In genomic region chr12:120265483-120266179, GRCh38 we compare ENCODE assay signal across 8 cellular contexts. TPM values are rescaled to one million over a fixed set of nuclear protein-coding genes. Genes with fewer than 3 reads are reported as not detected.
DNase-seq lines count a peak whose midpoint lies in the region; ATAC-seq and TF ChIP-seq lines count a peak whose summit lies in the region.

TSS of gene PXN (minus strand) at chr12:120265730. CDS start at chr12:120265629, 101 bp downstream.

- ATAC-seq in IMR-90 (ENCODE audit: low read depth) = peak; percentile 87

- H3K4me3 ChIP-seq in CD4-positive, alpha-beta memory T cell (ENCODE audit: low read length in 2 of 2) = peak within 1 kb of the TSS; percentile 59 to 85
- peak within 1 kb of the TSS; percentile 98 for H3K4me3 ChIP-seq in IMR-90 (ENCODE audit: insufficient read depth, low read depth, low read length)

- peak within 1 kb of the TSS; percentile 92 to 98 (median 96) for H3K27ac Mint-ChIP-seq in CD4-positive, alpha-beta memory T cell
- peak within 1 kb of the TSS; percentile 85 for H3K27ac Mint-ChIP-seq in activated T-helper 2 cell treated with anti-CD3 and anti-CD28 coated beads, Interferon-gamma antibody, Interleukin-2, Interleukin-4, amounts not matched to agents 10 μg/mL and 5 μg/mL and 100 μg/mL, durations not matched to agents 14 hours and 24 hours and 36 hours
- H3K27ac Mint-ChIP-seq in nephron = peak within 1 kb of the TSS; percentile 54 to 76 (median 63)
- H3K27ac Mint-ChIP-seq in stimulated activated naive CD8-positive, alpha-beta T cell treated with anti-CD3 and anti-CD28 coated beads, Interleukin-15, Interleukin-2, amounts not matched to agents 100 ng/mL and 50 ng/mL, for 24 hours = peak within 1 kb of the TSS; percentile 86

- peaks cover 44% of the 10 kb centered on the region for H3K4me1 ChIP-seq in CD4-positive, alpha-beta memory T cell (ENCODE audit: insufficient read depth, low read length)
- peaks cover 19% of the 10 kb centered on the region for H3K4me1 ChIP-seq in IMR-90 (ENCODE audit: control insufficient read depth, insufficient read depth, low read length)

- POLR2A ChIA-PET in CD4-positive, alpha-beta memory T cell (lab: Charles Lee; ENCODE audit: partially characterized antibody) = interaction anchor here (0.7 to 12.5 kb wide), 14 partner anchors 15 to 148 kb away, joined by 3 to 338 read pairs (median 5); partner anchors contain the start of genes RAB35, RNU4-1, RNU4-2 and RPLP0
- POLR2A ChIA-PET in IMR-90 (lab: Charles Lee; ENCODE audit: unreplicated experiment) = interaction anchor here (0.6 to 6.5 kb wide), 6 partner anchors 26 to 65 kb away, joined by 3 to 39 read pairs (median 13); partner anchors contain the start of genes RNU4-2 and RPLP0

- peak within 1 kb of the TSS; percentile 97 for H3K14ac ChIP-seq in IMR-90 (replicated peaks; ENCODE audit: low read depth, low read length)

- H2BK5ac ChIP-seq in IMR-90 (ENCODE audit: low read depth, low read length, poor library complexity, severe bottlenecking) = peak within 1 kb of the TSS; percentile 92

- intact Hi-C loops in CD4-positive, alpha-beta memory T cell (cut with micrococcal nuclease) = loop anchor here (1.0 kb wide), 4 partner anchors 13 to 64 kb away; partner anchors contain the start of genes RNU4-1 and RPLP0
- intact Hi-C loops in IMR-90 (cut with micrococcal nuclease) = loop anchor here (1.0 to 2.0 kb wide), 2 partner anchors 37 to 65 kb away; partner anchors contain the start of gene RPLP0
- intact Hi-C loops in activated T-helper 2 cell treated with anti-CD3 and anti-CD28 coated beads, Interferon-gamma antibody, Interleukin-2, Interleukin-4, amounts not matched to agents 10 μg/mL and 5 μg/mL and 100 μg/mL, durations not matched to agents 14 hours and 24 hours and 36 hours (cut with micrococcal nuclease) = loop anchor here (1.0 to 2.0 kb wide), 3 partner anchors 27 to 71 kb away; partner anchors contain the start of gene GCN1

- peak within 1 kb of the TSS; percentile 70 for H2BK120ac ChIP-seq in IMR-90 (ENCODE audit: low read depth, low read length)

- no peaks in the 10 kb centered on the region for H3K36me3 ChIP-seq in CD4-positive, alpha-beta memory T cell (ENCODE audit: insufficient read depth, low read length)
- H3K36me3 ChIP-seq in IMR-90 (ENCODE audit: control insufficient read depth, insufficient read depth, low read length) = peaks cover 4% of the 10 kb centered on the region; the same call in 1 of the 2 replicates

- 7% methylated on average over 10 of the region's 79 CpGs; no CpG with 5 or more reads in 1 of the 2 experiments for WGBS in IMR-90 (ENCODE audit: extremely low coverage in 2 of 2, insufficient read length in 1 of 2), 2 experiments

- 0 out of 2 replicates have a peak, but pooled peaks have one; percentile 28 for TF ChIP-seq POLR2A in IMR-90 (IDR thresholded peaks at IDR 0.05; ENCODE audit: low read depth, low read length)

- H4K8ac ChIP-seq in IMR-90 (ENCODE audit: low read depth in 2 of 2, low read length in 2 of 2) = peak within 1 kb of the TSS; percentile 44 to 74

- BruUV-seq in IMR-90 (replicated peaks; lab: Mats Ljungman, UMichigan) = no TSS peak

- H3K27ac ChIP-seq in CD4-positive, alpha-beta memory T cell (ENCODE audit: low read depth, low read length) = peak within 1 kb of the TSS; percentile 81
- peak within 1 kb of the TSS; percentile 97 for H3K27ac ChIP-seq in IMR-90 (ENCODE audit: insufficient read depth, low read length)

- peak within 1 kb of the TSS; percentile 97 for H3K4ac ChIP-seq in IMR-90 (ENCODE audit: low read depth, low read length)

- TF ChIP-seq RAD21 in IMR-90 (IDR thresholded peaks at IDR 0.05; ENCODE audit: low read length) = peak; percentile 91

- peak within 1 kb of the TSS; percentile 21 for H4K5ac ChIP-seq in IMR-90 (ENCODE audit: low read depth, low read length)

- H3K27me3 Mint-ChIP-seq in CD4-positive, alpha-beta memory T cell = no peaks in the 10 kb centered on the region
- no peaks in the 10 kb centered on the region for H3K27me3 Mint-ChIP-seq in activated T-helper 2 cell treated with anti-CD3 and anti-CD28 coated beads, Interferon-gamma antibody, Interleukin-2, Interleukin-4, amounts not matched to agents 10 μg/mL and 5 μg/mL and 100 μg/mL, durations not matched to agents 14 hours and 24 hours and 36 hours (ENCODE audit: low read depth)
- no peaks in the 10 kb centered on the region for H3K27me3 Mint-ChIP-seq in nephron (ENCODE audit: low read depth)
- H3K27me3 Mint-ChIP-seq in stimulated activated naive CD8-positive, alpha-beta T cell treated with anti-CD3 and anti-CD28 coated beads, Interleukin-15, Interleukin-2, amounts not matched to agents 100 ng/mL and 50 ng/mL, for 24 hours = no peaks in the 10 kb centered on the region

- peak within 1 kb of the TSS; percentile 56 for H3K18ac ChIP-seq in IMR-90 (ENCODE audit: low read depth, low read length)

- H3K9me3 Mint-ChIP-seq in CD4-positive, alpha-beta memory T cell = peaks cover 0 to 1% (median 0%) of the 10 kb centered on the region in 8 donors
- H3K9me3 Mint-ChIP-seq in activated T-helper 2 cell treated with anti-CD3 and anti-CD28 coated beads, Interferon-gamma antibody, Interleukin-2, Interleukin-4, amounts not matched to agents 10 μg/mL and 5 μg/mL and 100 μg/mL, durations not matched to agents 14 hours and 24 hours and 36 hours = no peaks in the 10 kb centered on the region
- H3K9me3 Mint-ChIP-seq in nephron = no peaks in the 10 kb centered on the region
- H3K9me3 Mint-ChIP-seq in stimulated activated naive CD8-positive, alpha-beta T cell treated with anti-CD3 and anti-CD28 coated beads, Interleukin-15, Interleukin-2, amounts not matched to agents 100 ng/mL and 50 ng/mL, for 24 hours = no peaks in the 10 kb centered on the region

- peak within 1 kb of the TSS; percentile 91 for H4K91ac ChIP-seq in IMR-90 (ENCODE audit: insufficient read depth, low read depth, low read length)

- peak within 1 kb of the TSS; percentile 99 for H2AK5ac ChIP-seq in IMR-90 (ENCODE audit: low read depth, low read length)

- no peaks in the 10 kb centered on the region for H3K9me3 ChIP-seq in CD4-positive, alpha-beta memory T cell (ENCODE audit: control insufficient read depth in 1 of 2, low read length in 2 of 2)
- H3K9me3 ChIP-seq in IMR-90 (ENCODE audit: control insufficient read depth, insufficient read depth, low read length) = no peaks in the 10 kb centered on the region

- dilution Hi-C loops in IMR-90 (cut with HindIII; ENCODE audit: low sequenced_read_pairs, unreplicated experiment) = no loop called here

- H2AFZ ChIP-seq in IMR-90 (replicated peaks; ENCODE audit: low read length, poor library complexity) = peak within 1 kb of the TSS; percentile 92

- H3K4me3 Mint-ChIP-seq in CD4-positive, alpha-beta memory T cell = peak within 1 kb of the TSS; percentile 89 to 100 (median 94)
- H3K4me3 Mint-ChIP-seq in activated T-helper 2 cell treated with anti-CD3 and anti-CD28 coated beads, Interferon-gamma antibody, Interleukin-2, Interleukin-4, amounts not matched to agents 10 μg/mL and 5 μg/mL and 100 μg/mL, durations not matched to agents 14 hours and 24 hours and 36 hours (ENCODE audit: low read depth) = peak within 1 kb of the TSS; percentile 90
- peak within 1 kb of the TSS; percentile 89 to 95 (median 93) for H3K4me3 Mint-ChIP-seq in nephron
- H3K4me3 Mint-ChIP-seq in stimulated activated naive CD8-positive, alpha-beta T cell treated with anti-CD3 and anti-CD28 coated beads, Interleukin-15, Interleukin-2, amounts not matched to agents 100 ng/mL and 50 ng/mL, for 24 hours = peak within 1 kb of the TSS; percentile 88

- CTCF ChIA-PET in CD4-positive, alpha-beta memory T cell (lab: Charles Lee; ENCODE audit: partially characterized antibody) = interaction anchor here (0.7 to 32.3 kb wide), 12 partner anchors 16 to 192 kb away, joined by 3 to 1075 read pairs (median 5); partner anchors contain the start of genes RAB35, RNU4-1, RNU4-2 and RPLP0
- CTCF ChIA-PET in IMR-90 (lab: Yijun Ruan, JAX) = interaction anchor here (0.5 to 7.2 kb wide), 13 partner anchors 8 to 408 kb away, joined by 3 to 116 read pairs (median 4); partner anchors contain the start of genes RNU4-2 and RPLP0

- in situ Hi-C loops in IMR-90 (cut with MboI; ENCODE audit: low sequenced_read_pairs) = no loop called here

- no peaks in the 10 kb centered on the region for H3K27me3 ChIP-seq in CD4-positive, alpha-beta memory T cell (ENCODE audit: insufficient read depth, low read length)
- H3K27me3 ChIP-seq in IMR-90 (ENCODE audit: control insufficient read depth, insufficient read depth, low read length) = no peaks in the 10 kb centered on the region

- H3K9ac ChIP-seq in IMR-90 (ENCODE audit: low read depth, low read length) = peak within 1 kb of the TSS; percentile 96

- peaks cover 24 to 51% (median 37%) of the 10 kb centered on the region in 4 donors for H3K4me1 Mint-ChIP-seq in CD4-positive, alpha-beta memory T cell
- H3K4me1 Mint-ChIP-seq in activated T-helper 2 cell treated with anti-CD3 and anti-CD28 coated beads, Interferon-gamma antibody, Interleukin-2, Interleukin-4, amounts not matched to agents 10 μg/mL and 5 μg/mL and 100 μg/mL, durations not matched to agents 14 hours and 24 hours and 36 hours (ENCODE audit: low read depth) = peaks cover 43% of the 10 kb centered on the region
- peaks cover 33% of the 10 kb centered on the region for H3K4me1 Mint-ChIP-seq in nephron
- H3K4me1 Mint-ChIP-seq in stimulated activated naive CD8-positive, alpha-beta T cell treated with anti-CD3 and anti-CD28 coated beads, Interleukin-15, Interleukin-2, amounts not matched to agents 100 ng/mL and 50 ng/mL, for 24 hours (ENCODE audit: low read depth) = peaks cover 46% of the 10 kb centered on the region

- DNase-seq in CD4-positive, alpha-beta memory T cell = peak; percentile 84 to 93 (median 89)
- DNase-seq in GM20000 (ENCODE audit: low spot score) = peak; percentile 98
- DNase-seq in IMR-90 = peak; percentile 72
- peak; percentile 90 for DNase-seq in RKO (ENCODE audit: low spot score)
- peak; percentile 85 for DNase-seq in activated T-helper 2 cell treated with anti-CD3 and anti-CD28 coated beads, Interferon-gamma antibody, Interleukin-2, Interleukin-4, amounts not matched to agents 10 μg/mL and 5 μg/mL and 100 μg/mL, durations not matched to agents 14 hours and 24 hours and 36 hours (ENCODE audit: low spot score)
- peak; percentile 67 for DNase-seq in fibroblast of peridontal ligament (ENCODE audit: extremely low read depth)

- TF ChIP-seq CTCF in GM20000 (IDR thresholded peaks at IDR 0.05; ENCODE audit: extremely low read depth, missing control alignments) (peak; percentile 62), IMR-90 (conservative IDR thresholded peaks at IDR 0.05; ENCODE audit: low read depth, low read length) (peak; percentile 91), nephron (IDR thresholded peaks at IDR 0.05; ENCODE audit: unreplicated experiment in 3 of 3) (peak; percentile 81 to 87 (median 84))

- H3K4me2 ChIP-seq in IMR-90 (ENCODE audit: low read depth, low read length) = peak within 1 kb of the TSS; percentile 97

- peak within 1 kb of the TSS; percentile 67 for H3K56ac ChIP-seq in IMR-90 (ENCODE audit: extremely low read depth, insufficient read depth, low read length)

- H3K79me1 ChIP-seq in IMR-90 (ENCODE audit: low read depth in 1 of 2, low read length in 2 of 2) = peaks cover 2 to 34% of the 10 kb centered on the region in 2 experiments; a peak in 2 of 4 replicates

- peak within 1 kb of the TSS; percentile 100 for H2AK9ac ChIP-seq in IMR-90 (replicated peaks; ENCODE audit: low read depth, low read length, poor library complexity)

- peaks cover 20% of the 10 kb centered on the region for H3K9me1 ChIP-seq in IMR-90 (ENCODE audit: insufficient read depth, low read length)

- peak within 1 kb of the TSS; percentile 77 for H2BK20ac ChIP-seq in IMR-90 (ENCODE audit: low read depth, low read length)

- peak within 1 kb of the TSS; percentile 95 for H3K23ac ChIP-seq in IMR-90 (ENCODE audit: low read depth, low read length)

- H3K36me3 Mint-ChIP-seq in CD4-positive, alpha-beta memory T cell = peaks cover 9 to 27% of the 10 kb centered on the region in 2 donors
- H3K36me3 Mint-ChIP-seq in activated T-helper 2 cell treated with anti-CD3 and anti-CD28 coated beads, Interferon-gamma antibody, Interleukin-2, Interleukin-4, amounts not matched to agents 10 μg/mL and 5 μg/mL and 100 μg/mL, durations not matched to agents 14 hours and 24 hours and 36 hours (ENCODE audit: low read depth) = peaks cover 10% of the 10 kb centered on the region
- peaks cover under 1% of the 10 kb centered on the region for H3K36me3 Mint-ChIP-seq in nephron (ENCODE audit: low read depth)
- no peaks in the 10 kb centered on the region for H3K36me3 Mint-ChIP-seq in stimulated activated naive CD8-positive, alpha-beta T cell treated with anti-CD3 and anti-CD28 coated beads, Interleukin-15, Interleukin-2, amounts not matched to agents 100 ng/mL and 50 ng/mL, for 24 hours (ENCODE audit: low read depth)

- peaks cover 41% of the 10 kb centered on the region for H4K20me1 ChIP-seq in IMR-90 (ENCODE audit: insufficient read depth, low read length)

- H2BK15ac ChIP-seq in IMR-90 (ENCODE audit: low read depth, low read length) = peak within 1 kb of the TSS; percentile 88; the same call in 2 of the 3 replicates

RNA-seq across cellular contexts. Expression of gene PXN, which starts in this region (rescaled TPM):
- 100 to 1,000 TPM; 108 to 126 TPM for total RNA-seq in CD4-positive, alpha-beta memory T cell
- polyA plus RNA-seq in CD4-positive, alpha-beta memory T cell = 100 to 1,000 TPM in 1 of 2 donors, 10 to 100 TPM in 1; 81.7 to 115 TPM
- 33.9 and 46.6 TPM in 2 replicates for total RNA-seq in IMR-90 (2012; rRNA removed)
- 134 and 139 TPM in 2 replicates for polyA plus RNA-seq in IMR-90 (2012; rRNA removed)
- 104 and 123 TPM in 2 replicates for polyA plus RNA-seq in IMR-90 (2012; cell fraction: cytosol; rRNA removed)
- 210 and 333 TPM in 2 replicates for polyA plus RNA-seq in IMR-90 (2012; cell fraction: nucleus; rRNA removed; ENCODE audit: low replicate concordance)
- total RNA-seq in activated T-helper 2 cell treated with anti-CD3 and anti-CD28 coated beads, Interferon-gamma antibody, Interleukin-2, Interleukin-4, amounts not matched to agents 10 μg/mL and 5 μg/mL and 100 μg/mL, durations not matched to agents 14 hours and 24 hours and 36 hours = 44.4 and 45.4 TPM in 2 replicates

Comparison
In these comparisons a context has a peak if more than half of its experiments do, and no peak if none do; other contexts are left out.
1. Peak in every context shown above with its lines: DNase-seq, ATAC-seq, H3K4me3 ChIP-seq and H3K27ac ChIP-seq.